ENCODE assay signal across 1 cellular context in genomic region chr20:33684533-33685327, GRCh38.
A peak's percentile ranks its signal among the peaks of the same experiment; 100 is the strongest.
TF ChIP-seq lines count a peak whose summit lies in the region.

No MANE protein-coding gene starts in this region.

TF ChIP-seq in WTC11, 78 proteins besides CTCF, POLR2A, EP300 and RAD21 (continued from another document):
- 0 out of 2 replicates have a peak, but pooled peaks have one; percentile 34 for TF ChIP-seq ETV6 (CRISPR knock-in tag; IDR thresholded peaks at IDR 0.05)
